Comparison of ENCODE assay signal across 16 cellular contexts in the genomic region with DNA sequence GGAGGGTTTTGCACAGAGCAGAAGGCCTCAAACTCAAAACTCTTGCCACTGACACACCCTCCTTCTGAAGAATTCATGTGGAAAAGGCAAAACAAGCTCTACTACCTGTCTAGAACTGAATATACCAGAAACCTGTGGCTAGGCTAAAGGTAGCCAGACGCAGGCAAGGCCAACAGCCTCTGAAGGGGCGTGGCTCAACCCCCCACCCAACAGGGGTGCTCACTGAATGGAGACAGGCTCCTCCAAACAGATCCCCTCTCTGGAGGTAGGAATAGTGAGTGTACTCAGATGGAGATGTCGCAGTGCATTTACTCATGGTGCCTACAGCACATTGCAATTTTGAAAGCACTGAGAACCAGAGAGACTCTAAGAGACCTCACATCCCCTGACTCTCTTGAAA. TPM values are rescaled to one million over a fixed set of nuclear protein-coding genes. Genes with fewer than 3 reads are reported as not detected.
DNase-seq lines count a peak whose midpoint lies in the region; ATAC-seq and TF ChIP-seq lines count a peak whose summit lies in the region.
"Had no signal": no experiment of that assay in that cellular context is flagged by ENCODE, and none has a peak within 500 bp of the region (broad histone marks: within the 10 kb centered on the region; RNA-seq: fewer than 3 reads in every experiment).

No MANE protein-coding gene starts in this region.

- peak overlapping the region; percentile 88 for H3K27ac Mint-ChIP-seq in activated naive CD4-positive, alpha-beta T cell treated with anti-CD3 and anti-CD28 coated beads, Interleukin-2, amount 10 ng/mL, durations not matched to agents 7 days and 5 days
- H3K27ac Mint-ChIP-seq in activated B cell treated with CpG ODN at 0.5 μM for 24 hours = peak overlapping the region; percentile 81
- H3K27ac Mint-ChIP-seq in effector memory CD8-positive, alpha-beta T cell = peak overlapping the region; percentile 98 to 100

- H3K27me3 ChIP-seq in transverse colon (no peaks in the 10 kb centered on the region), left ventricle myocardium inferior (ENCODE audit: low read depth) (no peaks in the 10 kb centered on the region)
- H3K27me3 ChIP-seq: gastrocnemius medialis had no signal

- peak overlapping the region; percentile 69 for H3K4me3 Mint-ChIP-seq in activated naive CD4-positive, alpha-beta T cell treated with anti-CD3 and anti-CD28 coated beads, Interleukin-2, amount 10 ng/mL, durations not matched to agents 7 days and 5 days
- H3K4me3 Mint-ChIP-seq in activated B cell treated with CpG ODN at 0.5 μM for 24 hours = peak overlapping the region; percentile 68
- peak overlapping the region; percentile 31 to 54 for H3K4me3 Mint-ChIP-seq in effector memory CD8-positive, alpha-beta T cell

- peaks cover 37% of the 10 kb centered on the region for H3K36me3 Mint-ChIP-seq in activated naive CD4-positive, alpha-beta T cell treated with anti-CD3 and anti-CD28 coated beads, Interleukin-2, amount 10 ng/mL, durations not matched to agents 7 days and 5 days
- peaks cover 18% of the 10 kb centered on the region for H3K36me3 Mint-ChIP-seq in activated B cell treated with CpG ODN at 0.5 μM for 24 hours (ENCODE audit: low read depth)
- peaks cover 41% of the 10 kb centered on the region for H3K36me3 Mint-ChIP-seq in effector memory CD8-positive, alpha-beta T cell (ENCODE audit: insufficient read depth)

- 79% methylated on average over 3 of the region's 3 CpGs; no CpG with 5 or more reads in 1 of the 2 donors for whole genome bisulfite sequencing in transverse colon (ENCODE audit: low coverage in 1 of 2), 2 donors

- peak; percentile 41 for DNase-seq in activated naive CD4-positive, alpha-beta T cell treated with anti-CD3 and anti-CD28 coated beads, Interleukin-2, amount 10 ng/mL, durations not matched to agents 7 days and 5 days
- DNase-seq in activated naive CD4-positive, alpha-beta T cell treated with Interleukin-2 at 50 U/mL for 16 hours = no peak
- DNase-seq in activated B cell treated with CpG ODN at 0.5 μM for 24 hours (no peak), transverse colon (no peak), substantia nigra (lab: John Stamatoyannopoulos, UW) (no peak), left ventricle myocardium inferior (no peak)
- no peak for DNase-seq in effector memory CD8-positive, alpha-beta T cell
- DNase-seq: activated gamma-delta T cell treated with Interleukin-2 at 50 U/mL for 16 hours, DMS53, gastrocnemius medialis, mesenchymal stem cell, NCI-H1048, occipital lobe, SK-N-SH had no signal

- no peak for TF ChIP-seq EP300 in transverse colon (IDR thresholded peaks at IDR 0.05; ENCODE audit: low read depth)

- H3K4me3 ChIP-seq in transverse colon (no peak overlapping the region), left ventricle myocardium inferior (no peak overlapping the region)
- H3K4me3 ChIP-seq: gastrocnemius medialis, thoracic aorta had no signal

- ATAC-seq in activated B cell treated with CpG ODN at 0.5 μM for 24 hours (ENCODE audit: low read depth) = no peak
- no peak for ATAC-seq in effector memory CD8-positive, alpha-beta T cell (replicated peaks)
- no peak for ATAC-seq in HG03354 (IDR thresholded peaks at IDR 0.05; ENCODE audit: poor library complexity, severe bottlenecking, unreplicated experiment)
- ATAC-seq: gastrocnemius medialis had no signal

- CTCF ChIA-PET in activated naive CD4-positive, alpha-beta T cell treated with anti-CD3 and anti-CD28 coated beads, Interleukin-2, amount 10 ng/mL, durations not matched to agents 7 days and 5 days (lab: Charles Lee) = interaction anchor here (1.4 kb wide), 1 partner anchor 102 kb away, joined by 4 read pairs; no protein-coding TSS in a partner anchor
- CTCF ChIA-PET in activated B cell treated with CpG ODN at 0.5 μM for 24 hours (lab: Charles Lee) = no interaction called here

- no peak for TF ChIP-seq POLR2A in transverse colon (IDR thresholded peaks at IDR 0.05)

- peaks cover under 1% of the 10 kb centered on the region for H3K9me3 Mint-ChIP-seq in activated naive CD4-positive, alpha-beta T cell treated with anti-CD3 and anti-CD28 coated beads, Interleukin-2, amount 10 ng/mL, durations not matched to agents 7 days and 5 days
- H3K9me3 Mint-ChIP-seq in activated B cell treated with CpG ODN at 0.5 μM for 24 hours = no peaks in the 10 kb centered on the region
- H3K9me3 Mint-ChIP-seq in effector memory CD8-positive, alpha-beta T cell = no peaks in the 10 kb centered on the region

- H3K27ac ChIP-seq in transverse colon = peak overlapping the region; percentile 0 to 64 (median 12)
- H3K27ac ChIP-seq in substantia nigra (ENCODE audit: low read depth, low read length, poor library complexity, severe bottlenecking) = no peak overlapping the region
- no peak overlapping the region for H3K27ac ChIP-seq in left ventricle myocardium inferior (replicated peaks)
- H3K27ac ChIP-seq: gastrocnemius medialis, thoracic aorta had no signal

- H3K4me1 ChIP-seq in transverse colon (peaks cover 0 to 12% (median 0%) of the 10 kb centered on the region in 4 donors), left ventricle myocardium inferior (peaks cover 23% of the 10 kb centered on the region)

- H3K4me1 Mint-ChIP-seq in activated naive CD4-positive, alpha-beta T cell treated with anti-CD3 and anti-CD28 coated beads, Interleukin-2, amount 10 ng/mL, durations not matched to agents 7 days and 5 days = peaks cover 65% of the 10 kb centered on the region
- H3K4me1 Mint-ChIP-seq in activated B cell treated with CpG ODN at 0.5 μM for 24 hours = peaks cover 75% of the 10 kb centered on the region
- peaks cover 46 to 62% of the 10 kb centered on the region in 2 donors for H3K4me1 Mint-ChIP-seq in effector memory CD8-positive, alpha-beta T cell (ENCODE audit: low read depth in 2 of 2)

- in situ Hi-C loops in transverse colon (cut with MboI; ENCODE audit: low pct_ligation_motif_present in 1 of 4, low pct_unique_long_range_greater_than_20kb in 1 of 4, low sequenced_read_pairs in 3 of 4) = loop anchor here in 1 of 4 donors (25.0 kb wide), 1 partner anchor 88 kb away; no protein-coding TSS in a partner anchor

- H3K36me3 ChIP-seq in transverse colon (no peaks in the 10 kb centered on the region), left ventricle myocardium inferior (no peaks in the 10 kb centered on the region)
- H3K36me3 ChIP-seq: gastrocnemius medialis, thoracic aorta had no signal

- H3K9me3 ChIP-seq in transverse colon (no peaks in the 10 kb centered on the region), left ventricle myocardium inferior (replicated peaks) (no peaks in the 10 kb centered on the region)
- H3K9me3 ChIP-seq: gastrocnemius medialis, SK-N-SH, thoracic aorta had no signal

- no peaks in the 10 kb centered on the region for H3K27me3 Mint-ChIP-seq in activated naive CD4-positive, alpha-beta T cell treated with anti-CD3 and anti-CD28 coated beads, Interleukin-2, amount 10 ng/mL, durations not matched to agents 7 days and 5 days
- H3K27me3 Mint-ChIP-seq in activated B cell treated with CpG ODN at 0.5 μM for 24 hours = no peaks in the 10 kb centered on the region
- H3K27me3 Mint-ChIP-seq in effector memory CD8-positive, alpha-beta T cell = no peaks in the 10 kb centered on the region

- intact Hi-C loops in activated B cell treated with CpG ODN at 0.5 μM for 24 hours (cut with micrococcal nuclease) = loop anchor here (5.0 to 10.0 kb wide), 3 partner anchors 517 to 1120 kb away; a partner anchor contains a TSS
- intact Hi-C loops in transverse colon (cut with DNase I; ENCODE audit: low total_unique reads) = no loop called here
- intact Hi-C loops in left ventricle myocardium inferior (cut with micrococcal nuclease) = no loop called here

- no peak for TF ChIP-seq CTCF in activated B cell treated with CpG ODN at 0.5 μM for 24 hours (IDR thresholded peaks at IDR 0.05)
- TF ChIP-seq CTCF in transverse colon (IDR thresholded peaks at IDR 0.05) = no peak
- TF ChIP-seq CTCF in left ventricle myocardium inferior (IDR thresholded peaks at IDR 0.05; ENCODE audit: borderline replicate concordance) = no peak

- POLR2A ChIA-PET in activated B cell treated with CpG ODN at 0.5 μM for 24 hours (lab: Charles Lee) = interaction anchor here (1.0 to 11.0 kb wide), 6 partner anchors 12 to 614 kb away, joined by 5 to 543 read pairs (median 16); no protein-coding TSS in a partner anchor

RNA-seq across cellular contexts. Expression of a gene that starts 3.0 kb away (rescaled TPM):
- total RNA-seq in activated B cell treated with CpG ODN at 0.5 μM for 24 hours = 203 and 226 TPM in 2 replicates
- 10 to 100 TPM; 16.7 to 80.3 (median 67.3) TPM for total RNA-seq in transverse colon
- 4.9 TPM for total RNA-seq in left ventricle myocardium inferior

Comparison
In these comparisons a context has a peak if more than half of its experiments do, and no peak if none do; other contexts are left out.
1. H3K27ac ChIP-seq: peak in transverse colon (4 of 4); none in substantia nigra (single experiment) and left ventricle myocardium inferior (single experiment).
2. Peak in every context shown above with its lines, with median percentiles within 50 percentile points of each other: H3K27ac Mint-ChIP-seq and H3K4me3 Mint-ChIP-seq.